8 cellular contexts compared by ENCODE assay signal in genomic region chr12:53005986-53006809, GRCh38. TPM values are rescaled to one million over a fixed set of nuclear protein-coding genes. Genes with fewer than 3 reads are reported as not detected.
DNase-seq lines count a peak whose midpoint lies in the region; ATAC-seq, FAIRE-seq and TF ChIP-seq lines count a peak whose summit lies in the region.

Gene EIF4B (plus strand): TSS chr12:53006456. CDS start chr12:53006484, 28 bp downstream.

- no peaks in the 10 kb centered on the region for H3K9me1 ChIP-seq in keratinocyte (ENCODE audit: control insufficient read depth, extremely low read depth, insufficient read depth, low read length)

- peaks cover 14% of the 10 kb centered on the region for H4K20me1 ChIP-seq in keratinocyte (ENCODE audit: control insufficient read depth, extremely low read depth, insufficient read depth, low read length)

- peak; percentile 79 for FAIRE-seq in keratinocyte (lab: Jason Lieb, UNC)

- H3K79me2 ChIP-seq in keratinocyte (ENCODE audit: control insufficient read depth, insufficient read depth, low read length): peaks cover 51% of the 10 kb centered on the region

- peak; percentile 87 for ATAC-seq in HG03432 (IDR thresholded peaks at IDR 0.05; ENCODE audit: unreplicated experiment)

- H3K9ac ChIP-seq in keratinocyte (ENCODE audit: control insufficient read depth, extremely low read depth, insufficient read depth, low read length): peak within 1 kb of the TSS; percentile 100

- DNase-seq in AG20443 (ENCODE audit: low spot score) (peak; percentile 99), NCI-H510A (lab: John Stamatoyannopoulos, UW) (peak; percentile 100), cerebellum (ENCODE audit: low spot score) (peak; percentile 100), keratinocyte (ENCODE audit: low read depth, low spot score) (peak; percentile 97)
- DNase-seq in activated CD4-positive, alpha-beta T cell treated with anti-CD3 and anti-CD28 coated beads for 1 hour: peak; percentile 99
- DNase-seq in stimulated activated CD4-positive, alpha-beta T cell treated with anti-CD3 and anti-CD28 coated beads, Interleukin-15, amount 100 ng/mL, for 1 hour (ENCODE audit: low read depth in 1 of 2, low spot score in 1 of 2): peak; percentile 98 to 99

- peak; percentile 72 for TF ChIP-seq POLR2A in GM19099 (IDR thresholded peaks at IDR 0.05; ENCODE audit: extremely low read depth, insufficient read length, low read depth)

- H3K4me1 ChIP-seq in keratinocyte (ENCODE audit: control insufficient read depth, extremely low read depth, insufficient read depth, low read length): peaks cover 40% of the 10 kb centered on the region

- H3K9me3 ChIP-seq in keratinocyte (ENCODE audit: control insufficient read depth, low read depth, low read length): no peaks in the 10 kb centered on the region

- peak within 1 kb of the TSS; percentile 90 to 99 (median 96) for H3K4me3 ChIP-seq in keratinocyte (ENCODE audit: control insufficient read depth in 2 of 3, extremely low read depth in 1 of 3, insufficient read depth in 2 of 3, low read depth in 1 of 3, low read length in 3 of 3)

- H3K27me3 ChIP-seq in keratinocyte (ENCODE audit: control insufficient read depth, extremely low read depth, insufficient read depth, low read length): no peaks in the 10 kb centered on the region

- TF ChIP-seq CTCF in keratinocyte (optimal IDR thresholded peaks at IDR 0.05 in 1 of 3, IDR thresholded peaks at IDR 0.05 in 1 of 3, conservative IDR thresholded peaks at IDR 0.05 in 1 of 3; ENCODE audit: extremely low read depth in 1 of 3, insufficient read depth in 2 of 3, low read length in 3 of 3): peak in 1 of 3 experiments; percentile 7

- dilution Hi-C loops in keratinocyte (cut with MboI; ENCODE audit: extremely low pct_ligation_motif_present, low sequenced_read_pairs): no loop called here

- peak within 1 kb of the TSS; percentile 81 for H2AFZ ChIP-seq in keratinocyte (ENCODE audit: control insufficient read depth, low read length)

- peaks cover 0 to 18% of the 10 kb centered on the region in 2 experiments for H3K36me3 ChIP-seq in keratinocyte (ENCODE audit: control insufficient read depth in 2 of 2, extremely low read depth in 1 of 2, insufficient read depth in 2 of 2, low read length in 2 of 2)

- H3K4me2 ChIP-seq in keratinocyte (ENCODE audit: control insufficient read depth, extremely low read depth, insufficient read depth, low read depth, low read length): peak within 1 kb of the TSS; percentile 93

- peak within 1 kb of the TSS; percentile 99 for H3K27ac ChIP-seq in keratinocyte (ENCODE audit: control insufficient read depth, insufficient read depth, low read length)

RNA-seq across cellular contexts. Expression of gene EIF4B, which starts in this region (rescaled TPM):
- 410 TPM for total RNA-seq in cerebellum
- polyA plus RNA-seq in keratinocyte: 323 to 422 TPM (median 378 TPM) in 3 replicates
- polyA plus RNA-seq in keratinocyte (2011; ENCODE audit: low read depth): 491 TPM
- polyA plus RNA-seq in keratinocyte (2011; cell fraction: cytosol; rRNA removed): 436 and 450 TPM in 2 replicates
- polyA plus RNA-seq in keratinocyte (2011; cell fraction: nucleus; rRNA removed): 235 and 262 TPM in 2 replicates
- polyA plus RNA-seq in keratinocyte (2012; ENCODE audit: low replicate concordance): 323 and 351 TPM in 2 replicates
- polyA minus RNA-seq in keratinocyte: 427 to 700 TPM (median 612 TPM) in 3 replicates
- polyA minus RNA-seq in keratinocyte (2011; cell fraction: cytosol; rRNA and poly(A)+ RNA removed): 447 TPM
- 142 and 249 TPM in 2 replicates for polyA minus RNA-seq in keratinocyte (2011; cell fraction: nucleus; rRNA and poly(A)+ RNA removed)

Comparison
In these comparisons a context has a peak if more than half of its experiments do, and no peak if none do; other contexts are left out.
1. Peak in every context shown above with its lines: DNase-seq, ATAC-seq, H3K4me3 ChIP-seq and H3K27ac ChIP-seq.